ENCODE assay signal across 21 cellular contexts in the genomic region with DNA sequence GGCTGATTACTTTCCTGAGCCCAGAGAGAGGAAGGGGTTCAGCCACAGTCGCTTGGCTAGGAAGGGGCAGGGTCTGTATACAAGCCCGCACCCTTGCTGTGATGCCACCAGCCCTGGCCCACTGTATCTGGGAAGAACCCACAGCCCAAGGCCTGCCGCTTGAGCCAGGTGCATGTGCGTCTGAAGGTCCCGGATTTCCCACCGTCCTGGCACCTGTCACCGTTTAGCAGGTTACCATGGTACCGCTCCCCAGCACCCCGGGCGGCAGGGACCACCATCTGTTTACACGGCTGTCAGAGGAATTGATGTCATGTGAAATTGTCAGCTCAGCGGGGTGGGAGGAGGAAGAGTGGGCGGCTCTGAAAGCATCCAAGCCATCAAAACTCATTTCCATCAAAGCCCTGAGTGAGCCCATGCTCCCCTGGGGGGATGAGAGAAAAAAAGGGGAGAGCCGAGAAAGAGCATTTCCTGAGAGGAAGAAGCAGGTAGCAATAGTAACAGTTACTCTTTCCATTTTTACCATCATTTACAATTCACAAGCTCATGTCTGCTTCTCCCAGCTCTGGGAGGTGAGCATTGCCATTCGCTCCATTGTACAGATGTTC.
A peak's percentile ranks its signal among the peaks of the same experiment; 100 is the strongest.
DNase-seq lines count a peak whose midpoint lies in the region; ATAC-seq, FAIRE-seq and TF ChIP-seq lines count a peak whose summit lies in the region.
"Had no signal": no experiment of that assay in that cellular context is flagged by ENCODE, and none has a peak within 500 bp of the region (broad histone marks: within the 10 kb centered on the region; RNA-seq: fewer than 3 reads in every experiment).

No MANE protein-coding gene starts in this region.

- H3K4me1 ChIP-seq in kidney (ENCODE audit: control insufficient read depth in 1 of 2, insufficient read depth in 1 of 2, low read depth in 1 of 2, low read length in 2 of 2), result no peaks in the 10 kb centered on the region
- H3K4me1 ChIP-seq: right lobe of liver had no signal

- TF ChIP-seq CTCF in kidney (IDR thresholded peaks at IDR 0.05; ENCODE audit: borderline replicate concordance, extremely low read depth, insufficient read depth), result no peak

- H3K36me3 ChIP-seq in H7 (replicated peaks; ENCODE audit: control insufficient read depth, insufficient read depth, low read length), result no peaks in the 10 kb centered on the region
- H3K36me3 ChIP-seq in kidney (ENCODE audit: control insufficient read depth in 1 of 2, insufficient read depth in 2 of 2, low read length in 2 of 2), result no peaks in the 10 kb centered on the region
- H3K36me3 ChIP-seq: BE2C, right lobe of liver had no signal

- H3K27me3 ChIP-seq in H7 (ENCODE audit: control insufficient read depth, insufficient read depth, low read length), result no peaks in the 10 kb centered on the region
- H3K27me3 ChIP-seq: BE2C, right lobe of liver had no signal

- H3K4me3 ChIP-seq in H7 (ENCODE audit: insufficient read depth, low read depth, low read length), result no peak overlapping the region
- H3K4me3 ChIP-seq in kidney (ENCODE audit: low read length in 2 of 2), result no peak overlapping the region
- H3K4me3 ChIP-seq: hepatocyte, right lobe of liver had no signal

- H3K27ac ChIP-seq in kidney (ENCODE audit: low read depth in 2 of 2, low read length in 2 of 2), result no peak overlapping the region
- H3K27ac ChIP-seq: 22Rv1, hepatocyte, right lobe of liver, RWPE1 had no signal

- no peak for FAIRE-seq in kidney (lab: Jason Lieb, UNC)
- FAIRE-seq: GM19239, H1 had no signal

- H3K9ac ChIP-seq in kidney (ENCODE audit: low read length in 2 of 2), result no peak overlapping the region

- DNase-seq in NCI-H1092 treated with DMSO at 0.1 percent for 48 hours (lab: John Stamatoyannopoulos, UW) (peak; percentile 7), NCI-H1092 (lab: John Stamatoyannopoulos, UW) (no peak), H7 (peak; percentile 27), NCI-H748 treated with DMSO at 0.1 percent for 48 hours (lab: John Stamatoyannopoulos, UW) (peak; percentile 46), kidney (peak; percentile 59), NCI-H2029 treated with DMSO at 0.1 percent for 48 hours (lab: John Stamatoyannopoulos, UW) (no peak), AML-193 (lab: John Stamatoyannopoulos, UW) (no peak)
- DNase-seq: activated effector memory CD4-positive, alpha-beta T cell treated with Interleukin-2 at 50 U/mL for 16 hours; activated naive CD8-positive, alpha-beta T cell treated with anti-CD3 and anti-CD28 coated beads, Interleukin-2, amount 50 U/mL, for 24 hours; BE2C; GDM1; NCI-H1930; right lobe of liver; stimulated activated naive CD8-positive, alpha-beta T cell treated with anti-CD3 and anti-CD28 coated beads, Interleukin-15, Interleukin-2, amounts not matched to agents 100 U/mL and 50 U/mL, for 24 hours; trophoblast cell had no signal

- intact Hi-C loops in kidney (cut with DNase I), result no loop called here

- no peaks in the 10 kb centered on the region for H3K9me3 ChIP-seq in kidney (ENCODE audit: control insufficient read depth in 1 of 2, low read length in 2 of 2)
- H3K9me3 ChIP-seq: BE2C, right lobe of liver had no signal

- ATAC-seq in HG02588 (IDR thresholded peaks at IDR 0.05; ENCODE audit: unreplicated experiment), result no peak
- ATAC-seq: activated naive CD8-positive, alpha-beta T cell treated with anti-CD3 and anti-CD28 coated beads, Interleukin-2, amount 50 U/mL, for 24 hours; right lobe of liver; stimulated activated naive CD8-positive, alpha-beta T cell treated with anti-CD3 and anti-CD28 coated beads, Interleukin-15, Interleukin-2, amounts not matched to agents 100 U/mL and 50 U/mL, for 24 hours had no signal

Comparison
In these comparisons a context has a peak if more than half of its experiments do, and no peak if none do; other contexts are left out.
1. DNase-seq: peak in NCI-H1092 treated with DMSO at 0.1 percent for 48 hours (single experiment), H7 (single experiment), NCI-H748 treated with DMSO at 0.1 percent for 48 hours (single experiment) and kidney (single experiment); none in NCI-H1092 (single experiment), NCI-H2029 treated with DMSO at 0.1 percent for 48 hours (single experiment) and AML-193 (0 of 2).